Comparison of ENCODE assay signal across 5 cellular contexts in the genomic region with DNA sequence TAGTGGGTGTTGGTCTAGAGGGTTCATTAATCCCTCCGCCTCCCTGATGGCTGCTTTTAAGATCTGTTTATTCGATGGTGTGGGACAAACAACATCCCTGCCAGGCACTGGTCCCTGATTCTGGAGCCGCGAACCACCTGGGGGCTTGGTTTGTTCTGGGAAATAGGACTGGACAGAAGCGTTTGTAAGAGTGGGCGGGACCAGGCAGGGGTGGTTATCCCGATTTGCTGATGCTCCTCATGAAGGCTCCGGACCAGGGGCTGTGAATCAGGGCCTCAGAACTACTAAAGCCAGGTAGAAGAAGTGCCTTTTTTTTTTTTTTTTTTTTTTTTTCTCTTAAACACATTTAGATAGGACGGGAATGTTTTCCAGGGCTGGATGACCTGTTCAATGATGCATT.
"Had no signal": no experiment of that assay in that cellular context is flagged by ENCODE, and none has a peak within 500 bp of the region (broad histone marks: within the 10 kb centered on the region; RNA-seq: fewer than 3 reads in every experiment).

No MANE protein-coding gene starts in this region.

- DNase-seq: GOT3, H7, HFFc6, IMR-90 had no signal

- H3K4me3 ChIP-seq: HAP-1 had no signal

- H3K9me3 ChIP-seq: HAP-1 had no signal

- H3K36me3 ChIP-seq: HAP-1 had no signal

- H3K4me1 ChIP-seq: HAP-1 had no signal
